ENCODE assay signal across 15 cellular contexts in the genomic region with DNA sequence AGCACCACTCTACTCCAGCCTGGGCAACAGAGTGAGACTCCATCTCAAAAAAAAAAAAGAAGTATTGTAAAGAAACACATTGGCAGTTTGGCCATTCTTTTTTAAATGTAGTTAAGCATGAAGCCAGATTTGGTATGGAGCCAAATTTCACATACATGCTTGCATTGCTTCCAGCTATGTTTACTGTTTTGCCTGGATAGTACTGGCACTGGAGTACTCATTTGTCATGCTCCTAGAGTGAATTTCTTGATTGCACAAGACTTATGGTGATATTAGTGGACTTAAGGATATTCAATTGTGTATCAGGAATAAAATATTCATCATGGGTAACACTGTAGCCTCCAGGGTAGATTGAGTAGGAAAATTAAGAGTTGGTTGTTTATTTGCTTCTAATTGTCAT.
"Had no signal": no experiment of that assay in that cellular context is flagged by ENCODE, and none has a peak within 500 bp of the region (broad histone marks: within the 10 kb centered on the region; RNA-seq: fewer than 3 reads in every experiment).

No MANE protein-coding gene starts in this region.

- H3K4me3 ChIP-seq: cardiac muscle cell, gastrocnemius medialis, hepatocyte, right atrium auricular region, smooth muscle cell had no signal

- DNase-seq: activated CD4-positive, alpha-beta memory T cell treated with anti-CD3 and anti-CD28 coated beads, Interleukin-2, amount 10 ng/mL, durations not matched to agents 7 days and 5 days; activated CD8-positive, alpha-beta memory T cell treated with anti-CD3 and anti-CD28 coated beads, Interleukin-2, amount 50 U/mL, for 4 hours; activated gamma-delta T cell treated with Interleukin-2 at 50 U/mL for 16 hours; activated naive CD8-positive, alpha-beta T cell treated with anti-CD3 and anti-CD28 coated beads for 36 hours; activated T-cell treated with anti-CD3 and anti-CD28 coated beads, Interleukin-2, amount 50 U/mL, for 72 hours; aorta; gastrocnemius medialis; T-cell; T1000 had no signal

- ATAC-seq: activated T-cell treated with anti-CD3 and anti-CD28 coated beads, Interleukin-2, amount 50 U/mL, for 72 hours; gastrocnemius medialis; T-cell had no signal

- H2AFZ ChIP-seq: hepatocyte had no signal

- H3K4me2 ChIP-seq: hepatocyte, smooth muscle cell had no signal

- H3K27me3 Mint-ChIP-seq: activated naive CD8-positive, alpha-beta T cell treated with anti-CD3 and anti-CD28 coated beads for 36 hours; T-cell had no signal

- H3K36me3 Mint-ChIP-seq: activated naive CD8-positive, alpha-beta T cell treated with anti-CD3 and anti-CD28 coated beads for 36 hours; T-cell had no signal

- H3K4me3 Mint-ChIP-seq: activated CD4-positive, alpha-beta memory T cell treated with anti-CD3 and anti-CD28 coated beads, Interleukin-2, amount 10 ng/mL, durations not matched to agents 7 days and 5 days; activated naive CD8-positive, alpha-beta T cell treated with anti-CD3 and anti-CD28 coated beads for 36 hours; activated T-cell treated with anti-CD3 and anti-CD28 coated beads, Interleukin-2, amount 50 U/mL, for 72 hours; mesothelial cell of epicardium; T-cell had no signal

- H3K9me3 ChIP-seq: gastrocnemius medialis had no signal

- H3K27me3 ChIP-seq: cardiac muscle cell, gastrocnemius medialis, hepatocyte, right atrium auricular region had no signal

- H3K27ac Mint-ChIP-seq: activated CD4-positive, alpha-beta memory T cell treated with anti-CD3 and anti-CD28 coated beads, Interleukin-2, amount 10 ng/mL, durations not matched to agents 7 days and 5 days; activated naive CD8-positive, alpha-beta T cell treated with anti-CD3 and anti-CD28 coated beads for 36 hours; activated T-cell treated with anti-CD3 and anti-CD28 coated beads, Interleukin-2, amount 50 U/mL, for 72 hours; mesothelial cell of epicardium; T-cell had no signal

- H3K4me1 ChIP-seq: gastrocnemius medialis, right atrium auricular region had no signal

- H3K4me1 Mint-ChIP-seq: activated CD4-positive, alpha-beta memory T cell treated with anti-CD3 and anti-CD28 coated beads, Interleukin-2, amount 10 ng/mL, durations not matched to agents 7 days and 5 days; activated naive CD8-positive, alpha-beta T cell treated with anti-CD3 and anti-CD28 coated beads for 36 hours; mesothelial cell of epicardium; T-cell had no signal

- H3K27ac ChIP-seq: cardiac muscle cell, gastrocnemius medialis, hepatocyte, right atrium auricular region, VCaP had no signal

- H3K36me3 ChIP-seq: cardiac muscle cell, gastrocnemius medialis, right atrium auricular region had no signal
